1 cellular context compared by ENCODE assay signal in genomic region chr16:12099451-12100123, GRCh38.
TF ChIP-seq lines count a peak whose summit lies in the region.

No MANE protein-coding gene starts in this region.

TF ChIP-seq in HepG2, 621 proteins besides CTCF, POLR2A, EP300 and RAD21 (continued from another document and continues in another):
- TF ChIP-seq HMGXB3 (CRISPR knock-in tag; IDR thresholded peaks at IDR 0.05; ENCODE audit: borderline replicate concordance) (no peak), MNT (IDR thresholded peaks at IDR 0.05) (no peak), IRX3 (CRISPR knock-in tag; IDR thresholded peaks at IDR 0.05; ENCODE audit: borderline replicate concordance, low read depth) (no peak), ZHX2 (IDR thresholded peaks at IDR 0.05; ENCODE audit: low read depth) (no peak), ZHX2 (CRISPR knock-in tag; IDR thresholded peaks at IDR 0.05; ENCODE audit: borderline replicate concordance) (no peak), ZBTB34 (CRISPR knock-in tag; IDR thresholded peaks at IDR 0.05) (no peak), ZNF572 (CRISPR knock-in tag; IDR thresholded peaks at IDR 0.05) (no peak), ZNF709 (CRISPR knock-in tag; IDR thresholded peaks at IDR 0.05) (no peak), KLF16 (CRISPR knock-in tag; IDR thresholded peaks at IDR 0.05) (0 out of 4 replicates have a peak, but pooled peaks of 1 of the 2 experiments have one; percentile 17), IKZF1 (IDR thresholded peaks at IDR 0.05) (no peak), FOXP4 (CRISPR knock-in tag; IDR thresholded peaks at IDR 0.05) (no peak), BCLAF1 (IDR thresholded peaks at IDR 0.05) (no peak), HMGXB4 (CRISPR knock-in tag; IDR thresholded peaks at IDR 0.05; ENCODE audit: borderline replicate concordance in 1 of 2, low read depth in 1 of 2) (no peak), ZNF83 (CRISPR knock-in tag; IDR thresholded peaks at IDR 0.05; ENCODE audit: borderline replicate concordance) (no peak), ZNF674 (CRISPR knock-in tag; IDR thresholded peaks at IDR 0.05; ENCODE audit: low read depth) (0 out of 2 replicates have a peak, but pooled peaks have one; percentile 60), ZSCAN22 (CRISPR knock-in tag; IDR thresholded peaks at IDR 0.05) (no peak), MYC (CRISPR knock-in tag; IDR thresholded peaks at IDR 0.05; ENCODE audit: borderline replicate concordance) (no peak), ZNF777 (CRISPR knock-in tag; IDR thresholded peaks at IDR 0.05) (no peak), MEIS1 (CRISPR knock-in tag; IDR thresholded peaks at IDR 0.05; ENCODE audit: borderline replicate concordance) (no peak), ZNF7 (CRISPR knock-in tag; IDR thresholded peaks at IDR 0.05) (no peak; the same call in 1 of the 2 replicates), SP4 (CRISPR knock-in tag; IDR thresholded peaks at IDR 0.05) (no peak), ZHX1 (CRISPR knock-in tag; IDR thresholded peaks at IDR 0.05; ENCODE audit: low read depth) (0 out of 2 replicates have a peak, but pooled peaks have one; percentile 5), ATF7 (IDR thresholded peaks at IDR 0.05) (no peak), ATF7 (CRISPR knock-in tag; IDR thresholded peaks at IDR 0.05) (no peak), TRAFD1 (CRISPR knock-in tag; IDR thresholded peaks at IDR 0.05; ENCODE audit: borderline replicate concordance) (no peak), KMT2B (CRISPR knock-in tag; IDR thresholded peaks at IDR 0.05) (no peak), CREM (IDR thresholded peaks at IDR 0.05) (no peak), CREM (CRISPR knock-in tag; IDR thresholded peaks at IDR 0.05) (no peak), SKI (IDR thresholded peaks at IDR 0.05; ENCODE audit: partially characterized antibody) (no peak), HDAC6 (IDR thresholded peaks at IDR 0.05; ENCODE audit: low read depth, low read length) (no peak)
